Comparison of ENCODE assay signal across 16 cellular contexts in genomic region chr6:41724638-41725501, GRCh38. TPM values are rescaled to one million over a fixed set of nuclear protein-coding genes. Genes with fewer than 3 reads are reported as not detected.
DNase-seq lines count a peak whose midpoint lies in the region; ATAC-seq and TF ChIP-seq lines count a peak whose summit lies in the region.
"Had no signal": no experiment of that assay in that cellular context is flagged by ENCODE, and none has a peak within 500 bp of the region (broad histone marks: within the 10 kb centered on the region; RNA-seq: fewer than 3 reads in every experiment).

No MANE protein-coding gene starts in this region.

- H3K27me3 Mint-ChIP-seq in effector memory CD8-positive, alpha-beta T cell = no peaks in the 10 kb centered on the region

- peaks cover 42 to 45% of the 10 kb centered on the region in 2 donors for H3K4me1 Mint-ChIP-seq in effector memory CD8-positive, alpha-beta T cell (ENCODE audit: low read depth in 2 of 2)

- DNase-seq in DMS79 (lab: John Stamatoyannopoulos, UW) = peak; percentile 77
- DNase-seq in Karpas-422 = no peak
- no peak for DNase-seq in effector memory CD8-positive, alpha-beta T cell
- DNase-seq in psoas muscle = peak in 1 of 2 donors; percentile 43
- DNase-seq in left lobe of liver (ENCODE audit: low spot score) = no peak
- DNase-seq in SJCRH30 = no peak
- DNase-seq in activated effector memory CD4-positive, alpha-beta T cell treated with Interleukin-2 at 50 U/mL for 16 hours = no peak
- no peak for DNase-seq in HAP-1 (ENCODE audit: low spot score in 2 of 2)
- DNase-seq: CD8-positive, alpha-beta T cell; foreskin melanocyte; NCI-H446 treated with DMSO at 0.1 percent for 48 hours had no signal

- H3K27me3 ChIP-seq in Karpas-422 (ENCODE audit: low read length) (no peaks in the 10 kb centered on the region), psoas muscle (ENCODE audit: insufficient read depth in 3 of 3, low read length in 2 of 3) (no peaks in the 10 kb centered on the region), SJCRH30 (peaks cover 45% of the 10 kb centered on the region), HAP-1 (ENCODE audit: low read depth) (no peaks in the 10 kb centered on the region)
- H3K27me3 ChIP-seq: SJSA1 had no signal

- H3K9me2 ChIP-seq in Karpas-422 (replicated peaks; ENCODE audit: insufficient read depth, low read length) = no peaks in the 10 kb centered on the region

- H3K4me2 ChIP-seq in Karpas-422 (ENCODE audit: low read depth, low read length, poor library complexity, severe bottlenecking) = peak overlapping the region; percentile 92

- H3K27ac Mint-ChIP-seq in effector memory CD8-positive, alpha-beta T cell = peak overlapping the region; percentile 82 to 97
- H3K27ac Mint-ChIP-seq: CD8-positive, alpha-beta T cell had no signal

- H3K4me3 Mint-ChIP-seq in effector memory CD8-positive, alpha-beta T cell = no peak overlapping the region
- H3K4me3 Mint-ChIP-seq: CD8-positive, alpha-beta T cell had no signal

- H3K4me3 ChIP-seq in Karpas-422 (ENCODE audit: low read length) (peak overlapping the region; percentile 80), psoas muscle (peak overlapping the region; percentile 49), SJCRH30 (no peak overlapping the region), HAP-1 (no peak overlapping the region)
- H3K4me3 ChIP-seq: SJSA1 had no signal

- no peak overlapping the region for H2AFZ ChIP-seq in Karpas-422 (ENCODE audit: low read length)

- no peak for TF ChIP-seq CTCF in psoas muscle (IDR thresholded peaks at IDR 0.05)

- H3K9me3 Mint-ChIP-seq in effector memory CD8-positive, alpha-beta T cell = no peaks in the 10 kb centered on the region
- H3K9me3 Mint-ChIP-seq: CD8-positive, alpha-beta T cell had no signal

- H3K36me3 ChIP-seq in Karpas-422 (ENCODE audit: insufficient read depth, low read length) (peaks cover 2% of the 10 kb centered on the region; the same call in 1 of the 2 replicates), psoas muscle (ENCODE audit: insufficient read depth in 1 of 2, low read depth in 1 of 2) (no peaks in the 10 kb centered on the region), SJCRH30 (no peaks in the 10 kb centered on the region), HAP-1 (replicated peaks) (no peaks in the 10 kb centered on the region)
- H3K36me3 ChIP-seq: SJSA1 had no signal

- intact Hi-C loops in psoas muscle (cut with DNase I) = no loop called here

- ATAC-seq in effector memory CD8-positive, alpha-beta T cell (replicated peaks) = no peak
- ATAC-seq in psoas muscle (no peak), left lobe of liver (no peak)
- ATAC-seq: CD8-positive, alpha-beta T cell had no signal

- H3K4me1 ChIP-seq in Karpas-422 (ENCODE audit: low read length) (peaks cover 97% of the 10 kb centered on the region), psoas muscle (peaks cover 100% of the 10 kb centered on the region), SJCRH30 (no peaks in the 10 kb centered on the region), HAP-1 (no peaks in the 10 kb centered on the region)

- H3K27ac ChIP-seq in Karpas-422 (ENCODE audit: low read length) = peak overlapping the region; percentile 99
- H3K27ac ChIP-seq in psoas muscle = peak overlapping the region; percentile 79
- no peak overlapping the region for H3K27ac ChIP-seq in SJCRH30
- H3K27ac ChIP-seq: SJSA1 had no signal

- H3K79me2 ChIP-seq in Karpas-422 (ENCODE audit: low read length) = peaks cover 86% of the 10 kb centered on the region

- peak overlapping the region; percentile 94 for H3K9ac ChIP-seq in Karpas-422 (ENCODE audit: low read length)

- H3K9me3 ChIP-seq in Karpas-422 (ENCODE audit: low read length) (no peaks in the 10 kb centered on the region), psoas muscle (no peaks in the 10 kb centered on the region), SJCRH30 (replicated peaks) (no peaks in the 10 kb centered on the region), HAP-1 (no peaks in the 10 kb centered on the region)
- H3K9me3 ChIP-seq: SJSA1 had no signal

- peaks cover 13% of the 10 kb centered on the region for H3K36me3 Mint-ChIP-seq in effector memory CD8-positive, alpha-beta T cell (ENCODE audit: insufficient read depth)
- H3K36me3 Mint-ChIP-seq: CD8-positive, alpha-beta T cell had no signal

- in situ Hi-C loops in HAP-1 (cut with MboI; ENCODE audit: low sequenced_read_pairs) = no loop called here

- H4K20me1 ChIP-seq in Karpas-422 (ENCODE audit: insufficient read depth, low read depth, low read length) = peaks cover 5% of the 10 kb centered on the region; the same call in 1 of the 2 replicates

- 49 to 70% (median 61%) methylated on average over 10 of the region's 10 CpGs for WGBS in psoas muscle, 3 donors

RNA-seq across cellular contexts. Expression of gene TFEB, which starts 10.5 kb away (rescaled TPM):
- total RNA-seq in Karpas-422 (2014; rRNA removed; shearing (Covaris generic); ENCODE audit: low replicate concordance) = 72.3 and 117 TPM in 2 replicates
- total RNA-seq in psoas muscle (10 to 100 TPM; 35.4 to 64.3 (median 39.8) TPM), left lobe of liver (8.9 TPM)
- 10 to 100 TPM; 16.1 to 65.2 (median 51.6) TPM for polyA plus RNA-seq in psoas muscle
- total RNA-seq in SJCRH30 (2014; rRNA removed; shearing (Covaris generic)) = 0.57 and 0.63 TPM in 2 replicates

RNA-seq across cellular contexts. Expression of gene PGC, which starts 22.3 kb away (rescaled TPM):
- not detected in 2 replicates for total RNA-seq in Karpas-422 (2014; rRNA removed; shearing (Covaris generic); ENCODE audit: low replicate concordance)
- not detected for total RNA-seq in psoas muscle
- polyA plus RNA-seq in psoas muscle = 1 to 10 TPM in 1 of 3 donors, under 1 TPM in 1, not detected in 1; 0.48 to 1.0 TPM
- 0.63 TPM for total RNA-seq in left lobe of liver
- total RNA-seq in SJCRH30 (2014; rRNA removed; shearing (Covaris generic)) = not detected in 2 replicates
- total RNA-seq: CD8-positive, alpha-beta T cell; chondrocyte; liver; pulmonary artery endothelial cell; SJSA1; urinary bladder had no signal
- polyA plus RNA-seq: urinary bladder had no signal

RNA-seq across cellular contexts. Expression of gene FRS3, which starts 54.8 kb away (rescaled TPM):
- 4.8 and 9.5 TPM in 2 replicates for total RNA-seq in Karpas-422 (2014; rRNA removed; shearing (Covaris generic); ENCODE audit: low replicate concordance)
- total RNA-seq in psoas muscle = 1 to 10 TPM; 4.0 to 6.5 (median 5.4) TPM
- polyA plus RNA-seq in psoas muscle = 1 to 10 TPM; 4.0 to 6.8 (median 4.5) TPM
- total RNA-seq in left lobe of liver = 4.4 TPM
- total RNA-seq in SJCRH30 (2014; rRNA removed; shearing (Covaris generic)) = 2.6 TPM in 2 replicates

RNA-seq across cellular contexts. Expression of gene PRICKLE4, which starts 55.7 kb away (rescaled TPM):
- total RNA-seq in Karpas-422 (2014; rRNA removed; shearing (Covaris generic); ENCODE audit: low replicate concordance) = 0.41 and 2.8 TPM in 2 replicates
- under 1 TPM in 3 of 4 donors, not detected in 1; 0.46 to 0.92 (median 0.80) TPM for total RNA-seq in psoas muscle
- polyA plus RNA-seq in psoas muscle = under 1 TPM in 2 of 3 donors, not detected in 1; 0.49 to 0.70 TPM
- total RNA-seq in left lobe of liver = 7.3 TPM
- total RNA-seq in SJCRH30 (2014; rRNA removed; shearing (Covaris generic)) = 0.28 TPM in 1 of 2 replicates, not detected in the other
- total RNA-seq: CD8-positive, alpha-beta T cell; SJSA1 had no signal

Comparison
In these comparisons a context has a peak if more than half of its experiments do, and no peak if none do; other contexts are left out.
1. H3K4me3 ChIP-seq: peak in Karpas-422 (single experiment) and psoas muscle (single experiment); none in SJCRH30 (single experiment) and HAP-1 (single experiment).